ENCODE assay signal across 1 cellular context in the genomic region with DNA sequence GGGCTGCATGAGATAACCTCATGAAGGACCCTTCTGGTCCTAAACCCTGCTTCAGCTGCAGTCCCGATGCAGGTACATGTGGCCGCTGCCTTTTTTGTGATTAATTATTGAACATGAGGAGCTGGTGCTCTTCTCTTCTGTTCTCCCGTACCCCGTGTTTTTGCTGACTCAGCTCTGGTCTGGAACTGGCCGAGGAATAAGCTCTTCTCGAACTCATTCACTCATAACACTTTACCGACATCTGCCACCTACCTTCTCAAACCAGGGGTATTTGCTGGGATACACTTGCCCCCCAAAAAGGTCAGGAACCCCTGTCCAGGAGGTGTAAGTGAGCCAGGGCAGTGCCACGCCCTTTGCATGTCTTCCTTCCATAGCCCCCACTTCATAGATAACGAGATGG.
TF ChIP-seq lines count a peak whose summit lies in the region.

No MANE protein-coding gene starts in this region.

TF ChIP-seq in K562, 482 proteins besides CTCF, POLR2A, EP300 and RAD21 (continued from another document and continues in another):
- TF ChIP-seq, protein P1, sequence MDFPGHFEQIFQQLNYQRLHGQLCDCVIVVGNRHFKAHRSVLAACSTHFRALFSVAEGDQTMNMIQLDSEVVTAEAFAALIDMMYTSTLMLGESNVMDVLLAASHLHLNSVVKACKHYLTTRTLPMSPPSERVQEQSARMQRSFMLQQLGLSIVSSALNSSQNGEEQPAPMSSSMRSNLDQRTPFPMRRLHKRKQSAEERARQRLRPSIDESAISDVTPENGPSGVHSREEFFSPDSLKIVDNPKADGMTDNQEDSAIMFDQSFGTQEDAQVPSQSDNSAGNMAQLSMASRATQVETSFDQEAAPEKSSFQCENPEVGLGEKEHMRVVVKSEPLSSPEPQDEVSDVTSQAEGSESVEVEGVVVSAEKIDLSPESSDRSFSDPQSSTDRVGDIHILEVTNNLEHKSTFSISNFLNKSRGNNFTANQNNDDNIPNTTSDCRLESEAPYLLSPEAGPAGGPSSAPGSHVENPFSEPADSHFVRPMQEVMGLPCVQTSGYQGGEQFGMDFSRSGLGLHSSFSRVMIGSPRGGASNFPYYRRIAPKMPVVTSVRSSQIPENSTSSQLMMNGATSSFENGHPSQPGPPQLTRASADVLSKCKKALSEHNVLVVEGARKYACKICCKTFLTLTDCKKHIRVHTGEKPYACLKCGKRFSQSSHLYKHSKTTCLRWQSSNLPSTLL (IDR thresholded peaks at IDR 0.05): no peak
- no peak for TF ChIP-seq TFAP4 (CRISPR knock-in tag; IDR thresholded peaks at IDR 0.05; ENCODE audit: borderline replicate concordance)
- TF ChIP-seq PURB (CRISPR knock-in tag; IDR thresholded peaks at IDR 0.05; ENCODE audit: low read depth): no peak
- TF ChIP-seq, protein P2, sequence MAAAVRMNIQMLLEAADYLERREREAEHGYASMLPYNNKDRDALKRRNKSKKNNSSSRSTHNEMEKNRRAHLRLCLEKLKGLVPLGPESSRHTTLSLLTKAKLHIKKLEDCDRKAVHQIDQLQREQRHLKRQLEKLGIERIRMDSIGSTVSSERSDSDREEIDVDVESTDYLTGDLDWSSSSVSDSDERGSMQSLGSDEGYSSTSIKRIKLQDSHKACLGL (CRISPR knock-in tag; IDR thresholded peaks at IDR 0.05; ENCODE audit: borderline replicate concordance, poor library complexity, severe bottlenecking): no peak
- TF ChIP-seq TGIF2 (CRISPR knock-in tag; IDR thresholded peaks at IDR 0.05): no peak
- TF ChIP-seq SIRT6 (IDR thresholded peaks at IDR 0.05; ENCODE audit: low read depth, low read length): no peak
- TF ChIP-seq ARID3A (IDR thresholded peaks at IDR 0.05; ENCODE audit: borderline replicate concordance, low read depth, low read length): no peak
- TF ChIP-seq ZNF212 (CRISPR knock-in tag; IDR thresholded peaks at IDR 0.05): no peak
- no peak for TF ChIP-seq ZSCAN32 (CRISPR knock-in tag; IDR thresholded peaks at IDR 0.05)
- TF ChIP-seq DPF2 (IDR thresholded peaks at IDR 0.05): peak; percentile 67
- peak; percentile 100 for TF ChIP-seq C11orf30 (IDR thresholded peaks at IDR 0.05; ENCODE audit: low read depth)
- no peak for TF ChIP-seq ZNF609 (CRISPR knock-in tag; IDR thresholded peaks at IDR 0.05; ENCODE audit: borderline replicate concordance)
- no peak for TF ChIP-seq EZH2 (IDR thresholded peaks at IDR 0.05; ENCODE audit: borderline replicate concordance, low read depth, low read length)
- no peak for TF ChIP-seq ETV6 (IDR thresholded peaks at IDR 0.05; ENCODE audit: borderline replicate concordance in 1 of 2, low read depth in 2 of 2, low read length in 1 of 2)
- TF ChIP-seq ETV6 (CRISPR knock-in tag; IDR thresholded peaks at IDR 0.05; ENCODE audit: borderline replicate concordance): no peak
- TF ChIP-seq, protein P3, sequence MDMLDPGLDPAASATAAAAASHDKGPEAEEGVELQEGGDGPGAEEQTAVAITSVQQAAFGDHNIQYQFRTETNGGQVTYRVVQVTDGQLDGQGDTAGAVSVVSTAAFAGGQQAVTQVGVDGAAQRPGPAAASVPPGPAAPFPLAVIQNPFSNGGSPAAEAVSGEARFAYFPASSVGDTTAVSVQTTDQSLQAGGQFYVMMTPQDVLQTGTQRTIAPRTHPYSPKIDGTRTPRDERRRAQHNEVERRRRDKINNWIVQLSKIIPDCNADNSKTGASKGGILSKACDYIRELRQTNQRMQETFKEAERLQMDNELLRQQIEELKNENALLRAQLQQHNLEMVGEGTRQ (CRISPR knock-in tag; IDR thresholded peaks at IDR 0.05): no peak
- TF ChIP-seq PHF20 (IDR thresholded peaks at IDR 0.05; ENCODE audit: partially characterized antibody): no peak
- no peak for TF ChIP-seq CHD2 (IDR thresholded peaks at IDR 0.05; ENCODE audit: low read depth, low read length)
- no peak for TF ChIP-seq KDM1A (IDR thresholded peaks at IDR 0.05)
- TF ChIP-seq AFF4 (CRISPR knock-in tag; IDR thresholded peaks at IDR 0.05): no peak
- no peak for TF ChIP-seq MEF2D (tag; conservative IDR thresholded peaks at IDR 0.05; ENCODE audit: low read depth)
- TF ChIP-seq ZNF639 (CRISPR knock-in tag; conservative IDR thresholded peaks at IDR 0.05 in 1 of 2, IDR thresholded peaks at IDR 0.05 in 1 of 2): no peak
- TF ChIP-seq, protein P4, sequence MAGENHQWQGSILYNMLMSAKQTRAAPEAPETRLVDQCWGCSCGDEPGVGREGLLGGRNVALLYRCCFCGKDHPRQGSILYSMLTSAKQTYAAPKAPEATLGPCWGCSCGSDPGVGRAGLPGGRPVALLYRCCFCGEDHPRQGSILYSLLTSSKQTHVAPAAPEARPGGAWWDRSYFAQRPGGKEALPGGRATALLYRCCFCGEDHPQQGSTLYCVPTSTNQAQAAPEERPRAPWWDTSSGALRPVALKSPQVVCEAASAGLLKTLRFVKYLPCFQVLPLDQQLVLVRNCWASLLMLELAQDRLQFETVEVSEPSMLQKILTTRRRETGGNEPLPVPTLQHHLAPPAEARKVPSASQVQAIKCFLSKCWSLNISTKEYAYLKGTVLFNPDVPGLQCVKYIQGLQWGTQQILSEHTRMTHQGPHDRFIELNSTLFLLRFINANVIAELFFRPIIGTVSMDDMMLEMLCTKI (IDR thresholded peaks at IDR 0.05; ENCODE audit: partially characterized antibody): no peak
- TF ChIP-seq ETS2 (tag; IDR thresholded peaks at IDR 0.05; ENCODE audit: borderline replicate concordance, poor library complexity, severe bottlenecking): no peak
- no peak for TF ChIP-seq TSC22D4 (tag; IDR thresholded peaks at IDR 0.05)
- TF ChIP-seq ZNF124 (CRISPR knock-in tag; IDR thresholded peaks at IDR 0.05): no peak
- no peak for TF ChIP-seq CBFA2T2 (conservative IDR thresholded peaks at IDR 0.05)
- no peak for TF ChIP-seq MTF1 (CRISPR knock-in tag; IDR thresholded peaks at IDR 0.05; ENCODE audit: borderline replicate concordance)
- TF ChIP-seq SAFB2 (IDR thresholded peaks at IDR 0.05; ENCODE audit: borderline replicate concordance, low read depth, low read length, severe bottlenecking): no peak
- TF ChIP-seq E2F4 (CRISPR knock-in tag; IDR thresholded peaks at IDR 0.05; ENCODE audit: low read depth): no peak
- TF ChIP-seq FOXK1 (CRISPR knock-in tag; IDR thresholded peaks at IDR 0.05; ENCODE audit: borderline replicate concordance): no peak
- peak; percentile 38; the same call in 1 of the 2 replicates for TF ChIP-seq XRCC5 (IDR thresholded peaks at IDR 0.05; ENCODE audit: low read depth, low read length)
- TF ChIP-seq FOXP1 (CRISPR knock-in tag; IDR thresholded peaks at IDR 0.05): no peak
- TF ChIP-seq MLLT1 (IDR thresholded peaks at IDR 0.05): no peak
- peak; percentile 100 for TF ChIP-seq ZNF316 (IDR thresholded peaks at IDR 0.05)
- TF ChIP-seq BCOR (IDR thresholded peaks at IDR 0.05): peak; percentile 34; the same call in 1 of the 2 replicates
